1 cellular context compared by ENCODE assay signal in genomic region chr7:8823486-8823885, GRCh38.
TF ChIP-seq lines count a peak whose summit lies in the region.

No MANE protein-coding gene starts in this region.

TF ChIP-seq in GM23338, 12 proteins besides CTCF, POLR2A, EP300 and RAD21 (continued from another document):
- TF ChIP-seq ETS1 (IDR thresholded peaks at IDR 0.05) (no peak), EZH2phosphoT487 (IDR thresholded peaks at IDR 0.05; ENCODE audit: unreplicated experiment) (no peak), STAT1 (IDR thresholded peaks at IDR 0.05; ENCODE audit: unreplicated experiment) (no peak), REST (IDR thresholded peaks at IDR 0.05; ENCODE audit: unreplicated experiment) (no peak), CREB1 (CRISPR knock-in tag; IDR thresholded peaks at IDR 0.05; ENCODE audit: low read depth) (no peak), ZNF331 (CRISPR knock-in tag; IDR thresholded peaks at IDR 0.05; ENCODE audit: low read depth) (no peak), POLR2AphosphoS5 (IDR thresholded peaks at IDR 0.05; ENCODE audit: low read depth) (no peak)
- TF ChIP-seq, protein P1, sequence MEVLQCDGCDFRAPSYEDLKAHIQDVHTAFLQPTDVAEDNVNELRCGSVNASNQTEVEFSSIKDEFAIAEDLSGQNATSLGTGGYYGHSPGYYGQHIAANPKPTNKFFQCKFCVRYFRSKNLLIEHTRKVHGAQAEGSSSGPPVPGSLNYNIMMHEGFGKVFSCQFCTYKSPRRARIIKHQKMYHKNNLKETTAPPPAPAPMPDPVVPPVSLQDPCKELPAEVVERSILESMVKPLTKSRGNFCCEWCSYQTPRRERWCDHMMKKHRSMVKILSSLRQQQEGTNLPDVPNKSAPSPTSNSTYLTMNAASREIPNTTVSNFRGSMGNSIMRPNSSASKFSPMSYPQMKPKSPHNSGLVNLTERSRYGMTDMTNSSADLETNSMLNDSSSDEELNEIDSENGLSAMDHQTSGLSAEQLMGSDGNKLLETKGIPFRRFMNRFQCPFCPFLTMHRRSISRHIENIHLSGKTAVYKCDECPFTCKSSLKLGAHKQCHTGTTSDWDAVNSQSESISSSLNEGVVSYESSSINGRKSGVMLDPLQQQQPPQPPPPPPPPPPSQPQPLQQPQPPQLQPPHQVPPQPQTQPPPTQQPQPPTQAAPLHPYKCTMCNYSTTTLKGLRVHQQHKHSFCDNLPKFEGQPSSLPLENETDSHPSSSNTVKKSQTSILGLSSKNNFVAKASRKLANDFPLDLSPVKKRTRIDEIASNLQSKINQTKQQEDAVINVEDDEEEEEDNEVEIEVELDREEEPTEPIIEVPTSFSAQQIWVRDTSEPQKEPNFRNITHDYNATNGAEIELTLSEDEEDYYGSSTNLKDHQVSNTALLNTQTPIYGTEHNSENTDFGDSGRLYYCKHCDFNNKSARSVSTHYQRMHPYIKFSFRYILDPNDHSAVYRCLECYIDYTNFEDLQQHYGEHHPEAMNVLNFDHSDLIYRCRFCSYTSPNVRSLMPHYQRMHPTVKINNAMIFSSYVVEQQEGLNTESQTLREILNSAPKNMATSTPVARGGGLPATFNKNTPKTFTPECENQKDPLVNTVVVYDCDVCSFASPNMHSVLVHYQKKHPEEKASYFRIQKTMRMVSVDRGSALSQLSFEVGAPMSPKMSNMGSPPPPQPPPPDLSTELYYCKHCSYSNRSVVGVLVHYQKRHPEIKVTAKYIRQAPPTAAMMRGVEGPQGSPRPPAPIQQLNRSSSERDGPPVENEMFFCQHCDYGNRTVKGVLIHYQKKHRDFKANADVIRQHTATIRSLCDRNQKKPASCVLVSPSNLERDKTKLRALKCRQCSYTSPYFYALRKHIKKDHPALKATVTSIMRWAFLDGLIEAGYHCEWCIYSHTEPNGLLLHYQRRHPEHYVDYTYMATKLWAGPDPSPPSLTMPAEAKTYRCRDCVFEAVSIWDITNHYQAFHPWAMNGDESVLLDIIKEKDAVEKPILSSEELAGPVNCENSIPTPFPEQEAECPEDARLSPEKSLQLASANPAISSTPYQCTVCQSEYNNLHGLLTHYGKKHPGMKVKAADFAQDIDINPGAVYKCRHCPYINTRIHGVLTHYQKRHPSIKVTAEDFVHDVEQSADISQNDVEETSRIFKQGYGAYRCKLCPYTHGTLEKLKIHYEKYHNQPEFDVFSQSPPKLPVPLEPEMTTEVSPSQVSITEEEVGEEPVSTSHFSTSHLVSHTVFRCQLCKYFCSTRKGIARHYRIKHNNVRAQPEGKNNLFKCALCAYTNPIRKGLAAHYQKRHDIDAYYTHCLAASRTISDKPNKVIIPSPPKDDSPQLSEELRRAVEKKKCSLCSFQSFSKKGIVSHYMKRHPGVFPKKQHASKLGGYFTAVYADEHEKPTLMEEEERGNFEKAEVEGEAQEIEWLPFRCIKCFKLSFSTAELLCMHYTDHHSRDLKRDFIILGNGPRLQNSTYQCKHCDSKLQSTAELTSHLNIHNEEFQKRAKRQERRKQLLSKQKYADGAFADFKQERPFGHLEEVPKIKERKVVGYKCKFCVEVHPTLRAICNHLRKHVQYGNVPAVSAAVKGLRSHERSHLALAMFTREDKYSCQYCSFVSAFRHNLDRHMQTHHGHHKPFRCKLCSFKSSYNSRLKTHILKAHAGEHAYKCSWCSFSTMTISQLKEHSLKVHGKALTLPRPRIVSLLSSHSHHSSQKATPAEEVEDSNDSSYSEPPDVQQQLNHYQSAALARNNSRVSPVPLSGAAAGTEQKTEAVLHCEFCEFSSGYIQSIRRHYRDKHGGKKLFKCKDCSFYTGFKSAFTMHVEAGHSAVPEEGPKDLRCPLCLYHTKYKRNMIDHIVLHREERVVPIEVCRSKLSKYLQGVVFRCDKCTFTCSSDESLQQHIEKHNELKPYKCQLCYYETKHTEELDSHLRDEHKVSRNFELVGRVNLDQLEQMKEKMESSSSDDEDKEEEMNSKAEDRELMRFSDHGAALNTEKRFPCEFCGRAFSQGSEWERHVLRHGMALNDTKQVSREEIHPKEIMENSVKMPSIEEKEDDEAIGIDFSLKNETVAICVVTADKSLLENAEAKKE (CRISPR knock-in tag; IDR thresholded peaks at IDR 0.05), result no peak
